In genomic region chr1:218904401-218904800, GRCh38 we compare ENCODE assay signal across 24 cellular contexts.
A peak's percentile ranks its signal among the peaks of the same experiment; 100 is the strongest.
DNase-seq lines count a peak whose midpoint lies in the region; ATAC-seq and TF ChIP-seq lines count a peak whose summit lies in the region.
"Had no signal": no experiment of that assay in that cellular context is flagged by ENCODE, and none has a peak within 500 bp of the region (broad histone marks: within the 10 kb centered on the region; RNA-seq: fewer than 3 reads in every experiment).

No MANE protein-coding gene starts in this region.

- H3K36me3 Mint-ChIP-seq in GM23338 (ENCODE audit: low read depth), result no peaks in the 10 kb centered on the region
- H3K36me3 Mint-ChIP-seq in activated T-helper 1 cell treated with anti-CD3 and anti-CD28 coated beads, Interleukin-12 subunit alpha, Interleukin-12 subunit beta, Interleukin-2, Interleukin-4 antibody, amounts not matched to agents 30 ng/mL and 10 ng/mL and 1 ng/mL, durations not matched to agents 14 hours and 24 hours and 36 hours (ENCODE audit: low read depth), result no peaks in the 10 kb centered on the region
- H3K36me3 Mint-ChIP-seq: CD8-positive, alpha-beta memory T cell had no signal

- no peaks in the 10 kb centered on the region for H3K27me3 Mint-ChIP-seq in GM23338 (ENCODE audit: insufficient read depth, low read depth, poor library complexity)
- H3K27me3 Mint-ChIP-seq in activated T-helper 1 cell treated with anti-CD3 and anti-CD28 coated beads, Interleukin-12 subunit alpha, Interleukin-12 subunit beta, Interleukin-2, Interleukin-4 antibody, amounts not matched to agents 30 ng/mL and 10 ng/mL and 1 ng/mL, durations not matched to agents 14 hours and 24 hours and 36 hours (ENCODE audit: insufficient read depth), result no peaks in the 10 kb centered on the region
- H3K27me3 Mint-ChIP-seq: CD8-positive, alpha-beta memory T cell had no signal

- H3F3A ChIP-seq in GM23338 (replicated peaks; ENCODE audit: low read depth), result no peaks in the 10 kb centered on the region

- no peaks in the 10 kb centered on the region for H4K20me1 ChIP-seq in GM23338 (replicated peaks; ENCODE audit: insufficient read depth)

- H3K9me3 ChIP-seq in heart right ventricle (no peaks in the 10 kb centered on the region), right atrium auricular region (no peaks in the 10 kb centered on the region), lower lobe of right lung (no peaks in the 10 kb centered on the region)
- H3K9me3 ChIP-seq: MG63, SK-N-SH had no signal

- no peak overlapping the region for H3K4me3 Mint-ChIP-seq in GM23338
- H3K4me3 Mint-ChIP-seq in activated T-helper 1 cell treated with anti-CD3 and anti-CD28 coated beads, Interleukin-12 subunit alpha, Interleukin-12 subunit beta, Interleukin-2, Interleukin-4 antibody, amounts not matched to agents 30 ng/mL and 10 ng/mL and 1 ng/mL, durations not matched to agents 14 hours and 24 hours and 36 hours, result no peak overlapping the region
- H3K4me3 Mint-ChIP-seq: CD8-positive, alpha-beta memory T cell had no signal

- intact Hi-C loops in heart right ventricle (cut with DNase I), result no loop called here
- intact Hi-C loops in lower lobe of right lung (cut with DNase I), result no loop called here
- intact Hi-C loops in activated T-helper 1 cell treated with anti-CD3 and anti-CD28 coated beads, Interleukin-12 subunit alpha, Interleukin-12 subunit beta, Interleukin-2, Interleukin-4 antibody, amounts not matched to agents 30 ng/mL and 10 ng/mL and 1 ng/mL, durations not matched to agents 14 hours and 24 hours and 36 hours (cut with micrococcal nuclease), result no loop called here

- H3K27ac ChIP-seq in heart right ventricle (peak overlapping the region in 3 of 10 donors; percentile 36 to 61 (median 57)), right atrium auricular region (no peak overlapping the region), lower lobe of right lung (peak overlapping the region; percentile 32), GM23338 (ENCODE audit: low read depth) (no peak overlapping the region)
- H3K27ac ChIP-seq: C4-2B, RWPE1 had no signal

- no peaks in the 10 kb centered on the region for H3K9me3 Mint-ChIP-seq in GM23338
- no peaks in the 10 kb centered on the region for H3K9me3 Mint-ChIP-seq in activated T-helper 1 cell treated with anti-CD3 and anti-CD28 coated beads, Interleukin-12 subunit alpha, Interleukin-12 subunit beta, Interleukin-2, Interleukin-4 antibody, amounts not matched to agents 30 ng/mL and 10 ng/mL and 1 ng/mL, durations not matched to agents 14 hours and 24 hours and 36 hours

- DNase-seq in heart right ventricle (peak in 1 of 2 donors; percentile 18), right atrium auricular region (ENCODE audit: low spot score) (no peak), dermis microvascular lymphatic vessel endothelial cell (ENCODE audit: low read depth in 2 of 2) (peak; percentile 12 to 71), lower lobe of right lung (no peak), pulmonary artery endothelial cell (ENCODE audit: low read depth, low spot score) (peak; percentile 13), GM23338 (ENCODE audit: low spot score) (no peak)
- no peak for DNase-seq in activated T-helper 1 cell treated with anti-CD3 and anti-CD28 coated beads, Interleukin-12 subunit alpha, Interleukin-12 subunit beta, Interleukin-2, Interleukin-4 antibody, amounts not matched to agents 30 ng/mL and 10 ng/mL and 1 ng/mL, durations not matched to agents 14 hours and 24 hours and 36 hours (ENCODE audit: low spot score)
- DNase-seq: AML-193; Calu3; CD8-positive, alpha-beta memory T cell; DMS153; Karpas-422; MG63; NCI-H1417; NCI-H187; NCI-H2227 treated with DMSO at 0.1 percent for 48 hours; NCI-H510A; NCI-H774; NK-92 treated with Interleukin-12 subunit alpha and Interleukin-12 subunit beta, amount 100 ng/mL, for 24 hours; SIG-M5; SK-N-SH had no signal

- H3K4me2 ChIP-seq in GM23338, result no peak overlapping the region
- H3K4me2 ChIP-seq: SK-N-SH had no signal

- no peaks in the 10 kb centered on the region for H3K27me3 ChIP-seq in heart right ventricle
- no peaks in the 10 kb centered on the region for H3K27me3 ChIP-seq in right atrium auricular region
- H3K27me3 ChIP-seq in lower lobe of right lung (ENCODE audit: low read depth), result no peaks in the 10 kb centered on the region
- no peaks in the 10 kb centered on the region for H3K27me3 ChIP-seq in GM23338 (ENCODE audit: insufficient read depth)
- H3K27me3 ChIP-seq: MG63 had no signal

- H3K4me1 ChIP-seq in heart right ventricle (peaks cover 0 to 22% (median 0%) of the 10 kb centered on the region in 9 donors), right atrium auricular region (no peaks in the 10 kb centered on the region), lower lobe of right lung (no peaks in the 10 kb centered on the region), GM23338 (ENCODE audit: insufficient read depth) (no peaks in the 10 kb centered on the region)

- H3K4me3 ChIP-seq in heart right ventricle (no peak overlapping the region), right atrium auricular region (no peak overlapping the region), lower lobe of right lung (no peak overlapping the region), GM23338 (no peak overlapping the region)
- H3K4me3 ChIP-seq: MG63 had no signal

- no peak overlapping the region for H3K27ac Mint-ChIP-seq in GM23338
- no peak overlapping the region for H3K27ac Mint-ChIP-seq in activated T-helper 1 cell treated with anti-CD3 and anti-CD28 coated beads, Interleukin-12 subunit alpha, Interleukin-12 subunit beta, Interleukin-2, Interleukin-4 antibody, amounts not matched to agents 30 ng/mL and 10 ng/mL and 1 ng/mL, durations not matched to agents 14 hours and 24 hours and 36 hours
- H3K27ac Mint-ChIP-seq: CD8-positive, alpha-beta memory T cell had no signal

- H3K4me1 Mint-ChIP-seq in GM23338, result no peaks in the 10 kb centered on the region
- H3K4me1 Mint-ChIP-seq in activated T-helper 1 cell treated with anti-CD3 and anti-CD28 coated beads, Interleukin-12 subunit alpha, Interleukin-12 subunit beta, Interleukin-2, Interleukin-4 antibody, amounts not matched to agents 30 ng/mL and 10 ng/mL and 1 ng/mL, durations not matched to agents 14 hours and 24 hours and 36 hours (ENCODE audit: low read depth), result no peaks in the 10 kb centered on the region
- H3K4me1 Mint-ChIP-seq: CD8-positive, alpha-beta memory T cell had no signal

- H3K9me2 ChIP-seq in GM23338 (ENCODE audit: insufficient read depth), result no peaks in the 10 kb centered on the region; the same call in 1 of the 2 replicates
- H3K9me2 ChIP-seq: SK-N-SH had no signal

- H3K79me2 ChIP-seq in GM23338 (replicated peaks; ENCODE audit: insufficient read depth), result no peaks in the 10 kb centered on the region

- TF ChIP-seq CTCF in heart right ventricle (IDR thresholded peaks at IDR 0.05), result no peak
- TF ChIP-seq CTCF in right atrium auricular region (IDR thresholded peaks at IDR 0.05), result no peak
- no peak for TF ChIP-seq CTCF in lower lobe of right lung (IDR thresholded peaks at IDR 0.05)
- no peak for TF ChIP-seq CTCF in GM23338 (conservative IDR thresholded peaks at IDR 0.05; ENCODE audit: low read depth in 2 of 2)

- no peaks in the 10 kb centered on the region for H3K36me3 ChIP-seq in heart right ventricle
- H3K36me3 ChIP-seq in right atrium auricular region, result no peaks in the 10 kb centered on the region
- no peaks in the 10 kb centered on the region for H3K36me3 ChIP-seq in lower lobe of right lung
- H3K36me3 ChIP-seq in GM23338 (ENCODE audit: insufficient read depth), result no peaks in the 10 kb centered on the region
- H3K36me3 ChIP-seq: MG63 had no signal

- 30 to 47% methylated on average over 2 of the region's 2 CpGs for WGBS in heart right ventricle, 2 donors

- H2AFZ ChIP-seq in GM23338, result no peak overlapping the region; the same call in 1 of the 2 replicates

- peak in 5 of 8 donors; percentile 19 to 69 (median 61) for ATAC-seq in heart right ventricle
- no peak for ATAC-seq in lower lobe of right lung
- ATAC-seq in GM23338, result no peak
- ATAC-seq in GM19455 (IDR thresholded peaks at IDR 0.05; ENCODE audit: unreplicated experiment), result no peak

TF ChIP-seq in GM23338, 12 proteins besides CTCF, POLR2A, EP300 and RAD21 (continues in another document):
- TF ChIP-seq POLR2AphosphoS5 (IDR thresholded peaks at IDR 0.05; ENCODE audit: low read depth), result no peak
- TF ChIP-seq REST (IDR thresholded peaks at IDR 0.05; ENCODE audit: unreplicated experiment), result no peak
- TF ChIP-seq CREB1 (CRISPR knock-in tag; IDR thresholded peaks at IDR 0.05; ENCODE audit: low read depth), result no peak

Comparison
In these comparisons a context has a peak if more than half of its experiments do, and no peak if none do; other contexts are left out.
1. ATAC-seq: peak in heart right ventricle (5 of 8); none in lower lobe of right lung (0 of 2), GM23338 (single experiment) and GM19455 (single experiment).
2. DNase-seq: peak in dermis microvascular lymphatic vessel endothelial cell (2 of 2) and pulmonary artery endothelial cell (single experiment); none in right atrium auricular region (single experiment), lower lobe of right lung (single experiment), GM23338 (single experiment) and activated T-helper 1 cell treated with anti-CD3 and anti-CD28 coated beads, Interleukin-12 subunit alpha, Interleukin-12 subunit beta, Interleukin-2, Interleukin-4 antibody, amounts not matched to agents 30 ng/mL and 10 ng/mL and 1 ng/mL, durations not matched to agents 14 hours and 24 hours and 36 hours (single experiment).